19 cellular contexts compared by ENCODE assay signal in genomic region chr13:103523853-103524252, GRCh38.
DNase-seq lines count a peak whose midpoint lies in the region; ATAC-seq, FAIRE-seq and TF ChIP-seq lines count a peak whose summit lies in the region.
"Had no signal": no experiment of that assay in that cellular context is flagged by ENCODE, and none has a peak within 500 bp of the region (broad histone marks: within the 10 kb centered on the region; RNA-seq: fewer than 3 reads in every experiment).

No MANE protein-coding gene starts in this region.

- H3K18ac ChIP-seq in IMR-90 (ENCODE audit: low read depth, low read length) (no peak overlapping the region), H1 (ENCODE audit: extremely low read depth, low read length) (no peak overlapping the region)

- H3K14ac ChIP-seq in IMR-90 (replicated peaks; ENCODE audit: low read depth, low read length) (no peak overlapping the region), H1 (ENCODE audit: insufficient read length) (no peak overlapping the region)

- H3K4me2 ChIP-seq in IMR-90 (ENCODE audit: low read depth, low read length), result no peak overlapping the region
- no peak overlapping the region for H3K4me2 ChIP-seq in H1 (ENCODE audit: insufficient read depth in 1 of 2, low read depth in 2 of 2, low read length in 2 of 2)
- peak overlapping the region; percentile 12 for H3K4me2 ChIP-seq in neural progenitor cell

- H2AK9ac ChIP-seq in IMR-90 (replicated peaks; ENCODE audit: low read depth, low read length, poor library complexity), result no peak overlapping the region

- dilution Hi-C loops in IMR-90 (cut with HindIII; ENCODE audit: low sequenced_read_pairs, unreplicated experiment), result no loop called here

- H3F3A ChIP-seq in neural progenitor cell (ENCODE audit: low read depth), result no peaks in the 10 kb centered on the region

- BruUV-seq in IMR-90 (replicated peaks; lab: Mats Ljungman, UMichigan), result no TSS peak

- TF ChIP-seq RAD21 in IMR-90 (IDR thresholded peaks at IDR 0.05; ENCODE audit: low read length) (no peak), H1 (IDR thresholded peaks at IDR 0.05 in 1 of 2, conservative IDR thresholded peaks at IDR 0.05 in 1 of 2; ENCODE audit: low read depth in 2 of 2, low read length in 2 of 2) (no peak), liver (IDR thresholded peaks at IDR 0.05) (peak; percentile 42 to 44)

- no peaks in the 10 kb centered on the region for H3K9me3 ChIP-seq in IMR-90 (ENCODE audit: control insufficient read depth, insufficient read depth, low read length)
- H3K9me3 ChIP-seq in H1 (ENCODE audit: insufficient read depth in 2 of 2, low read depth in 1 of 2, low read length in 1 of 2), result no peaks in the 10 kb centered on the region
- no peaks in the 10 kb centered on the region for H3K9me3 ChIP-seq in liver (ENCODE audit: control insufficient read depth in 4 of 4, low read length in 3 of 4)
- H3K9me3 ChIP-seq in neural progenitor cell (ENCODE audit: low read depth), result no peaks in the 10 kb centered on the region

- no peak for TF ChIP-seq EP300 in H1 (IDR thresholded peaks at IDR 0.05; ENCODE audit: borderline replicate concordance in 1 of 2, low read depth in 2 of 2, low read length in 2 of 2)

- H3K27me3 ChIP-seq in IMR-90 (ENCODE audit: control insufficient read depth, insufficient read depth, low read length), result no peaks in the 10 kb centered on the region
- no peaks in the 10 kb centered on the region for H3K27me3 ChIP-seq in H1 (replicated peaks in 1 of 4; ENCODE audit: control insufficient read depth in 3 of 4, extremely low read depth in 1 of 4, insufficient read depth in 3 of 4, low read length in 3 of 4)
- H3K27me3 ChIP-seq in liver (ENCODE audit: control insufficient read depth in 4 of 4, insufficient read depth in 4 of 4, low read length in 3 of 4), result no peaks in the 10 kb centered on the region
- no peaks in the 10 kb centered on the region for H3K27me3 ChIP-seq in neural progenitor cell

- no CpG with 5 or more reads among the region's 7 CpGs for WGBS in IMR-90 (ENCODE audit: extremely low coverage in 2 of 2, insufficient read length in 1 of 2), 2 experiments
- WGBS in H1 (ENCODE audit: extremely low coverage in 1 of 2, insufficient coverage in 1 of 2, insufficient read length in 1 of 2, insufficient replicate concordance in 2 of 2, low coverage in 1 of 2, low lambda C conversion rate in 2 of 2, missing lambda C conversion rate in 1 of 2), 2 experiments, result 95% methylated on average over 7 of the region's 7 CpGs; no CpG with 5 or more reads in 1 of the 2 experiments
- 34% methylated on average over 7 of the region's 7 CpGs for WGBS in liver

- H3K9ac ChIP-seq in IMR-90 (ENCODE audit: low read depth, low read length), result no peak overlapping the region
- H3K9ac ChIP-seq in H1 (replicated peaks in 1 of 4; ENCODE audit: extremely low read depth in 1 of 4, low read depth in 3 of 4, low read length in 3 of 4), result no peak overlapping the region
- no peak overlapping the region for H3K9ac ChIP-seq in liver (ENCODE audit: low read depth in 1 of 2, low read length in 2 of 2)
- H3K9ac ChIP-seq in neural progenitor cell, result no peak overlapping the region

- H3K79me2 ChIP-seq in H1 (ENCODE audit: control insufficient read depth in 1 of 2, insufficient read depth in 2 of 2, low read length in 2 of 2) (no peaks in the 10 kb centered on the region), neural progenitor cell (ENCODE audit: low read depth) (no peaks in the 10 kb centered on the region)

- POLR2A ChIA-PET in IMR-90 (lab: Charles Lee; ENCODE audit: unreplicated experiment), result no interaction called here
- POLR2A ChIA-PET in H1 (lab: Charles Lee; ENCODE audit: partially characterized antibody), result no interaction called here

- H3K4me1 Mint-ChIP-seq in neural progenitor cell, result no peaks in the 10 kb centered on the region
- H3K4me1 Mint-ChIP-seq: CD4-positive, alpha-beta memory T cell; H9 had no signal

- H3K4me1 ChIP-seq in IMR-90 (ENCODE audit: control insufficient read depth, insufficient read depth, low read length), result no peaks in the 10 kb centered on the region
- no peaks in the 10 kb centered on the region for H3K4me1 ChIP-seq in H1 (replicated peaks in 1 of 4; ENCODE audit: control insufficient read depth in 3 of 4, insufficient read depth in 4 of 4, low read length in 3 of 4)
- H3K4me1 ChIP-seq in liver (ENCODE audit: control insufficient read depth in 4 of 4, insufficient read depth in 4 of 4, low read length in 3 of 4), result peaks cover 0 to 31% (median 27%) of the 10 kb centered on the region in 4 donors
- peaks cover 7% of the 10 kb centered on the region for H3K4me1 ChIP-seq in neural progenitor cell

- H2BK5ac ChIP-seq in IMR-90 (ENCODE audit: low read depth, low read length, poor library complexity, severe bottlenecking) (no peak overlapping the region), H1 (ENCODE audit: low read depth, low read length) (no peak overlapping the region)

- H3K56ac ChIP-seq in IMR-90 (ENCODE audit: extremely low read depth, insufficient read depth, low read length) (no peak overlapping the region), H1 (replicated peaks; ENCODE audit: insufficient read length, low read depth, low read length) (no peak overlapping the region)

- H3K27me3 Mint-ChIP-seq in neural progenitor cell (ENCODE audit: insufficient read depth, low read depth), result peaks cover 3% of the 10 kb centered on the region
- H3K27me3 Mint-ChIP-seq: CD4-positive, alpha-beta memory T cell had no signal

- TF ChIP-seq POLR2A in IMR-90 (IDR thresholded peaks at IDR 0.05; ENCODE audit: low read depth, low read length) (no peak), H1 (IDR thresholded peaks at IDR 0.05; ENCODE audit: control extremely low read depth in 1 of 2, low read depth in 2 of 2, low read length in 2 of 2) (no peak)

- no peak overlapping the region for H2AK5ac ChIP-seq in IMR-90 (ENCODE audit: low read depth, low read length)
- H2AK5ac ChIP-seq in H1 (ENCODE audit: low read depth, low read length), result no peak overlapping the region

- DNase-seq in IMR-90 (no peak), H1 (ENCODE audit: low read depth in 1 of 2, low spot score in 2 of 2) (no peak), neural progenitor cell (ENCODE audit: low spot score) (peak; percentile 51), HTR-8/SVneo (ENCODE audit: insufficient read length, low spot score) (no peak), NCI-H526 (lab: John Stamatoyannopoulos, UW) (no peak), NCI-H524 (lab: John Stamatoyannopoulos, UW) (no peak)
- DNase-seq: C1 segment of cervical spinal cord; Calu3; CD4-positive, alpha-beta memory T cell; COR-L47; DMS53; DMS79 treated with DMSO at 0.1 percent for 48 hours; GF-D8; H9 had no signal

- H3K9me1 ChIP-seq in IMR-90 (ENCODE audit: insufficient read depth, low read length), result no peaks in the 10 kb centered on the region

- H3K79me1 ChIP-seq in IMR-90 (ENCODE audit: low read depth in 1 of 2, low read length in 2 of 2) (no peaks in the 10 kb centered on the region), H1 (ENCODE audit: low read depth, low read length) (no peaks in the 10 kb centered on the region)

- H3K4me3 ChIP-seq in IMR-90 (ENCODE audit: insufficient read depth, low read depth, low read length), result no peak overlapping the region
- no peak overlapping the region for H3K4me3 ChIP-seq in H1 (ENCODE audit: extremely low read depth in 1 of 4, insufficient read depth in 2 of 4, low read depth in 3 of 4, low read length in 4 of 4)
- H3K4me3 ChIP-seq in liver (ENCODE audit: low read depth in 1 of 3, low read length in 3 of 3), result peak overlapping the region in 1 of 3 donors; percentile 14
- no peak overlapping the region for H3K4me3 ChIP-seq in neural progenitor cell

- CTCF ChIA-PET in IMR-90 (lab: Yijun Ruan, JAX), result interaction anchor here (1.0 kb wide), 1 partner anchor 8 kb away, joined by 3 read pairs; no protein-coding TSS in a partner anchor
- CTCF ChIA-PET in H1 (lab: Charles Lee; ENCODE audit: partially characterized antibody), result interaction anchor here (1.7 kb wide), 1 partner anchor 14 kb away, joined by 3 read pairs; no protein-coding TSS in a partner anchor

- H3K36me3 ChIP-seq in IMR-90 (ENCODE audit: control insufficient read depth, insufficient read depth, low read length) (no peaks in the 10 kb centered on the region), H1 (ENCODE audit: control insufficient read depth in 2 of 4, insufficient read depth in 4 of 4, low read length in 3 of 4) (no peaks in the 10 kb centered on the region), liver (ENCODE audit: control insufficient read depth in 4 of 4, insufficient read depth in 3 of 4, low read depth in 1 of 4, low read length in 3 of 4) (no peaks in the 10 kb centered on the region), neural progenitor cell (no peaks in the 10 kb centered on the region)

- FAIRE-seq in H1 (lab: Jason Lieb, UNC) (no peak), HTR-8/SVneo (lab: Jason Lieb, UNC) (no peak)
- FAIRE-seq: GM12891, GM18507 had no signal

- intact Hi-C loops in IMR-90 (cut with micrococcal nuclease), result no loop called here

- TF ChIP-seq CTCF in IMR-90 (conservative IDR thresholded peaks at IDR 0.05; ENCODE audit: low read depth, low read length) (no peak), H1 (IDR thresholded peaks at IDR 0.05; ENCODE audit: control extremely low read depth in 1 of 3, insufficient read depth in 1 of 3, low read depth in 1 of 3, low read length in 3 of 3) (no peak), liver (IDR thresholded peaks at IDR 0.05; ENCODE audit: low read depth, low read length, missing input control) (no peak), neural progenitor cell (IDR thresholded peaks at IDR 0.05) (no peak)

- no peak overlapping the region for H2AFZ ChIP-seq in IMR-90 (replicated peaks; ENCODE audit: low read length, poor library complexity)
- 0 out of 2 replicates have a peak overlapping the region, but pooled peaks have one; percentile 60 for H2AFZ ChIP-seq in H1 (ENCODE audit: low read length)
- H2AFZ ChIP-seq in neural progenitor cell (replicated peaks), result no peak overlapping the region

- H3K4me3 Mint-ChIP-seq in neural progenitor cell, result no peak overlapping the region
- H3K4me3 Mint-ChIP-seq: CD4-positive, alpha-beta memory T cell; H9 had no signal

- no peaks in the 10 kb centered on the region; the same call in 1 of the 2 replicates for H3K23me2 ChIP-seq in H1 (ENCODE audit: low read depth, low read length)

- H4K91ac ChIP-seq in IMR-90 (ENCODE audit: insufficient read depth, low read depth, low read length), result no peak overlapping the region
- no peak overlapping the region for H4K91ac ChIP-seq in H1 (replicated peaks; ENCODE audit: insufficient read length, low read length)

- ATAC-seq in IMR-90 (ENCODE audit: low read depth) (no peak), HG02885 (IDR thresholded peaks at IDR 0.05; ENCODE audit: poor library complexity, unreplicated experiment) (no peak)
- ATAC-seq: HCT116 had no signal

- in situ Hi-C loops in IMR-90 (cut with MboI; ENCODE audit: low sequenced_read_pairs), result no loop called here

- H2BK12ac ChIP-seq in H1 (ENCODE audit: low read depth, low read length), result no peak overlapping the region

- H2BK120ac ChIP-seq in IMR-90 (ENCODE audit: low read depth, low read length) (no peak overlapping the region), H1 (replicated peaks; ENCODE audit: low read depth, low read length) (peak overlapping the region; percentile 21)

- no peak overlapping the region for H4K5ac ChIP-seq in IMR-90 (ENCODE audit: low read depth, low read length)
- no peak overlapping the region for H4K5ac ChIP-seq in H1 (ENCODE audit: insufficient read length, low read depth, low read length)

- no peaks in the 10 kb centered on the region for H3K9me3 Mint-ChIP-seq in neural progenitor cell
- H3K9me3 Mint-ChIP-seq: H9 had no signal

- H2BK15ac ChIP-seq in IMR-90 (ENCODE audit: low read depth, low read length) (no peak overlapping the region), H1 (ENCODE audit: low read length) (no peak overlapping the region)

- H4K8ac ChIP-seq in IMR-90 (ENCODE audit: low read depth in 2 of 2, low read length in 2 of 2) (no peak overlapping the region), H1 (ENCODE audit: extremely low read depth, insufficient read depth, low read length) (no peak overlapping the region)

- H4K20me1 ChIP-seq in IMR-90 (ENCODE audit: insufficient read depth, low read length) (no peaks in the 10 kb centered on the region), H1 (replicated peaks in 1 of 2; ENCODE audit: control insufficient read depth in 1 of 2, insufficient read depth in 2 of 2, low read length in 2 of 2) (no peaks in the 10 kb centered on the region), neural progenitor cell (ENCODE audit: low read depth) (no peaks in the 10 kb centered on the region)

- H3K4ac ChIP-seq in IMR-90 (ENCODE audit: low read depth, low read length) (no peak overlapping the region), H1 (replicated peaks; ENCODE audit: insufficient read length, low read depth, low read length) (no peak overlapping the region)

- no peak overlapping the region for H3K27ac ChIP-seq in IMR-90 (ENCODE audit: insufficient read depth, low read length)
- H3K27ac ChIP-seq in H1 (ENCODE audit: low read depth, low read length), result no peak overlapping the region
- H3K27ac ChIP-seq in liver (ENCODE audit: low read depth in 1 of 2, low read length in 2 of 2), result peak overlapping the region in 1 of 2 donors; percentile 33
- no peak overlapping the region for H3K27ac ChIP-seq in neural progenitor cell

- no peak overlapping the region for H3K27ac Mint-ChIP-seq in neural progenitor cell
- H3K27ac Mint-ChIP-seq: CD4-positive, alpha-beta memory T cell; H9 had no signal

- no peak overlapping the region for H2BK20ac ChIP-seq in IMR-90 (ENCODE audit: low read depth, low read length)
- no peak overlapping the region for H2BK20ac ChIP-seq in H1 (ENCODE audit: low read length)

- no peaks in the 10 kb centered on the region for H3K36me3 Mint-ChIP-seq in neural progenitor cell
- H3K36me3 Mint-ChIP-seq: CD4-positive, alpha-beta memory T cell had no signal

- H3K23ac ChIP-seq in IMR-90 (ENCODE audit: low read depth, low read length) (no peak overlapping the region), H1 (ENCODE audit: insufficient read length) (no peak overlapping the region)
